In genomic region chr10:130110236-130111114, GRCh38 we compare ENCODE assay signal across 8 cellular contexts. TPM values are rescaled to one million over a fixed set of nuclear protein-coding genes. Genes with fewer than 3 reads are reported as not detected.
A peak's percentile ranks its signal among the peaks of the same experiment; 100 is the strongest.
DNase-seq lines count a peak whose midpoint lies in the region; ATAC-seq and TF ChIP-seq lines count a peak whose summit lies in the region.

Gene C10orf143 (minus strand): TSS chr10:130110830. CDS start chr10:130110772, 58 bp downstream.

- peak; percentile 96 to 100 (median 98) for DNase-seq in CD4-positive, alpha-beta T cell
- peak; percentile 99 for DNase-seq in HK-2 (ENCODE audit: unreplicated experiment)
- DNase-seq in NCI-H82 treated with DMSO at 0.1 percent for 48 hours (lab: John Stamatoyannopoulos, UW; ENCODE audit: unreplicated experiment), result peak; percentile 71
- peak; percentile 97 for DNase-seq in activated CD8-positive, alpha-beta T cell treated with anti-CD3 and anti-CD28 coated beads for 36 hours
- DNase-seq in ecto neural progenitor cell (ENCODE audit: low spot score), result peak; percentile 98
- peak; percentile 99 for DNase-seq in lower lobe of right lung
- peak; percentile 93 to 99 (median 98) for DNase-seq in stimulated activated CD4-positive, alpha-beta T cell treated with anti-CD3 and anti-CD28 coated beads, TNF-alpha, amount 100 ng/mL, for 1 hour (ENCODE audit: low read depth in 3 of 3, low spot score in 1 of 3)

- H3K27ac Mint-ChIP-seq in CD4-positive, alpha-beta T cell, result peak within 1 kb of the TSS; percentile 96
- H3K27ac Mint-ChIP-seq in activated CD8-positive, alpha-beta T cell treated with anti-CD3 and anti-CD28 coated beads for 36 hours, result peak within 1 kb of the TSS; percentile 97

- POLR2A ChIA-PET in CD4-positive, alpha-beta T cell (lab: Charles Lee), result interaction anchor here (0.6 to 3.5 kb wide), 20 partner anchors 9 to 1986 kb away, joined by 3 to 212 read pairs (median 6); partner anchors contain the start of genes GLRX3 and MGMT
- POLR2A ChIA-PET in activated CD8-positive, alpha-beta T cell treated with anti-CD3 and anti-CD28 coated beads for 36 hours (lab: Charles Lee), result interaction anchor here (0.6 to 3.3 kb wide), 8 partner anchors 13 to 361 kb away, joined by 3 to 54 read pairs (median 8); partner anchors contain the start of gene GLRX3

- H3K9me3 ChIP-seq in CD4-positive, alpha-beta T cell (ENCODE audit: control insufficient read depth, low read length), result no peaks in the 10 kb centered on the region
- H3K9me3 ChIP-seq in lower lobe of right lung, result no peaks in the 10 kb centered on the region

- peak; percentile 76 for ATAC-seq in CD4-positive, alpha-beta T cell (ENCODE audit: poor library complexity)
- peak; percentile 82 for ATAC-seq in GM19455 (IDR thresholded peaks at IDR 0.05; ENCODE audit: unreplicated experiment)
- peak; percentile 84 for ATAC-seq in activated CD8-positive, alpha-beta T cell treated with anti-CD3 and anti-CD28 coated beads for 36 hours
- peak; percentile 97 for ATAC-seq in lower lobe of right lung

- CTCF ChIA-PET in CD4-positive, alpha-beta T cell (lab: Charles Lee), result interaction anchor here (1.0 to 3.2 kb wide), 14 partner anchors 17 to 1898 kb away, joined by 3 to 30 read pairs (median 3); partner anchors contain the start of gene GLRX3
- CTCF ChIA-PET in activated CD8-positive, alpha-beta T cell treated with anti-CD3 and anti-CD28 coated beads for 36 hours (lab: Charles Lee), result interaction anchor here (0.7 to 3.6 kb wide), 16 partner anchors 10 to 227 kb away, joined by 3 to 44 read pairs (median 4); partner anchors contain the start of gene GLRX3

- H3K4me3 ChIP-seq in lower lobe of right lung, result peak within 1 kb of the TSS; percentile 75

- peaks cover 66% of the 10 kb centered on the region for H3K4me1 Mint-ChIP-seq in CD4-positive, alpha-beta T cell (ENCODE audit: low read depth)
- H3K4me1 Mint-ChIP-seq in activated CD8-positive, alpha-beta T cell treated with anti-CD3 and anti-CD28 coated beads for 36 hours (ENCODE audit: low read depth), result peaks cover 43% of the 10 kb centered on the region

- intact Hi-C loops in CD4-positive, alpha-beta T cell (cut with DNase I, micrococcal nuclease), result loop anchor here (1.0 to 10.0 kb wide), 5 partner anchors 26 to 1073 kb away; partner anchors contain the start of genes GLRX3 (in 2 of the 2) and MGMT (in 2 of the 2)
- intact Hi-C loops in activated CD8-positive, alpha-beta T cell treated with anti-CD3 and anti-CD28 coated beads for 36 hours (cut with micrococcal nuclease), result loop anchor here (1.0 kb wide), 1 partner anchor 27 kb away; no protein-coding TSS in a partner anchor
- intact Hi-C loops in lower lobe of right lung (cut with DNase I), result no loop called here

- peak within 1 kb of the TSS; percentile 99 for H3K4me3 Mint-ChIP-seq in CD4-positive, alpha-beta T cell
- peak within 1 kb of the TSS; percentile 92 for H3K4me3 Mint-ChIP-seq in activated CD8-positive, alpha-beta T cell treated with anti-CD3 and anti-CD28 coated beads for 36 hours

- peaks cover 27% of the 10 kb centered on the region for H3K36me3 Mint-ChIP-seq in CD4-positive, alpha-beta T cell (ENCODE audit: low read depth)
- peaks cover 27% of the 10 kb centered on the region for H3K36me3 Mint-ChIP-seq in activated CD8-positive, alpha-beta T cell treated with anti-CD3 and anti-CD28 coated beads for 36 hours (ENCODE audit: low read depth)

- H3K36me3 ChIP-seq in lower lobe of right lung, result no peaks in the 10 kb centered on the region

- peaks cover 26% of the 10 kb centered on the region for H3K4me1 ChIP-seq in lower lobe of right lung

- peak within 1 kb of the TSS; percentile 91 for H3K27ac ChIP-seq in CD4-positive, alpha-beta T cell (ENCODE audit: low read depth, low read length)
- H3K27ac ChIP-seq in lower lobe of right lung, result peak within 1 kb of the TSS; percentile 91

- no peaks in the 10 kb centered on the region for H3K27me3 Mint-ChIP-seq in CD4-positive, alpha-beta T cell
- H3K27me3 Mint-ChIP-seq in activated CD8-positive, alpha-beta T cell treated with anti-CD3 and anti-CD28 coated beads for 36 hours, result no peaks in the 10 kb centered on the region

- no peak for TF ChIP-seq CTCF in CD4-positive, alpha-beta T cell (IDR thresholded peaks at IDR 0.05)
- no peak for TF ChIP-seq CTCF in activated CD8-positive, alpha-beta T cell treated with anti-CD3 and anti-CD28 coated beads for 36 hours (IDR thresholded peaks at IDR 0.05)
- no peak for TF ChIP-seq CTCF in lower lobe of right lung (IDR thresholded peaks at IDR 0.05)

- no peaks in the 10 kb centered on the region for H3K27me3 ChIP-seq in CD4-positive, alpha-beta T cell (ENCODE audit: control insufficient read depth, insufficient read depth, low read length)
- no peaks in the 10 kb centered on the region for H3K27me3 ChIP-seq in lower lobe of right lung (ENCODE audit: low read depth)

- no peaks in the 10 kb centered on the region for H3K9me3 Mint-ChIP-seq in CD4-positive, alpha-beta T cell
- H3K9me3 Mint-ChIP-seq in activated CD8-positive, alpha-beta T cell treated with anti-CD3 and anti-CD28 coated beads for 36 hours, result no peaks in the 10 kb centered on the region

RNA-seq across cellular contexts. Expression of gene C10orf143, which starts in this region (rescaled TPM):
- total RNA-seq in CD4-positive, alpha-beta T cell, result 1 to 10 TPM; 4.3 to 5.8 TPM
- 1 to 10 TPM; 4.4 to 5.1 TPM for total RNA-seq in activated CD8-positive, alpha-beta T cell treated with anti-CD3 and anti-CD28 coated beads for 36 hours
- 3.7 TPM for total RNA-seq in lower lobe of right lung

Comparison
In these comparisons a context has a peak if more than half of its experiments do, and no peak if none do; other contexts are left out.
1. Peak in every context shown above with its lines: DNase-seq, ATAC-seq, H3K4me3 ChIP-seq and H3K27ac ChIP-seq.